Comparison of ENCODE assay signal across 13 cellular contexts in the genomic region with DNA sequence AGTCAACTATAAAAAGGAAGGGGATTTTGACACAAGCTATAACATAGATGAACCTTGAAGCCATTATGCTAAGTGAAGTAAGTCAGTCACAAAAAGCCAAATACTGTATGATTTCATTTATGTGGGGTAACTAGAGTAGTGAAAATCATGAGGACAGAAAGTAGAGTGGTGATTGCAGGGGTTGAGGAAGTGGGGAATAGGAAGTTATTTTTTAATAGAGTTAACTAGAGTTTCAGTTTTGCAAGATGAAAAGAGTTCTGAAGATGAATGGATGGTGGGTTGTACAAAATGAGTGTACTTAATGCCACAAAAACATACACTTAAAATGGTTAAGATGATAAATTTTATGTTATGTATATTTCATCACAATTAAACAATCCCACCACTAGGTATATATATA.
A peak's percentile ranks its signal among the peaks of the same experiment; 100 is the strongest.
DNase-seq lines count a peak whose midpoint lies in the region; ATAC-seq, FAIRE-seq and TF ChIP-seq lines count a peak whose summit lies in the region.
"Had no signal": no experiment of that assay in that cellular context is flagged by ENCODE, and none has a peak within 500 bp of the region (broad histone marks: within the 10 kb centered on the region; RNA-seq: fewer than 3 reads in every experiment).

No MANE protein-coding gene starts in this region.

- H3K4me1 Mint-ChIP-seq in activated T-cell treated with anti-CD3 and anti-CD28 coated beads, Interleukin-2, amount 50 U/mL, for 72 hours (ENCODE audit: low read depth): no peaks in the 10 kb centered on the region

- DNase-seq in GM12891 (ENCODE audit: insufficient read length, low spot score) (no peak), cortex of kidney (lab: John Stamatoyannopoulos, UW) (no peak), NCI-H1694 treated with DMSO at 0.1 percent for 48 hours (lab: John Stamatoyannopoulos, UW) (no peak)
- no peak for DNase-seq in effector CD8-positive, alpha-beta T cell (lab: John Stamatoyannopoulos, UW)
- DNase-seq in activated T-cell treated with anti-CD3 and anti-CD28 coated beads, Interleukin-2, amount 50 U/mL, for 72 hours: no peak
- DNase-seq: activated naive CD8-positive, alpha-beta T cell treated with anti-CD3 and anti-CD28 coated beads for 36 hours; left ventricle myocardium inferior; NCI-H1436; spleen; stimulated activated CD8-positive, alpha-beta memory T cell treated with anti-CD3 and anti-CD28 coated beads, Interleukin-4, amount 100 ng/mL, for 48 hours had no signal

- ATAC-seq in GM19438 (IDR thresholded peaks at IDR 0.05; ENCODE audit: low read depth, unreplicated experiment) (peak; percentile 98), HG02840 (IDR thresholded peaks at IDR 0.05; ENCODE audit: low FRiP score, unreplicated experiment) (peak; percentile 85), HG03520 (IDR thresholded peaks at IDR 0.05; ENCODE audit: unreplicated experiment) (peak; percentile 76)
- no peak for ATAC-seq in activated T-cell treated with anti-CD3 and anti-CD28 coated beads, Interleukin-2, amount 50 U/mL, for 72 hours (replicated peaks in 1 of 2)

- no peak overlapping the region for H3K27ac Mint-ChIP-seq in activated T-cell treated with anti-CD3 and anti-CD28 coated beads, Interleukin-2, amount 50 U/mL, for 72 hours
- H3K27ac Mint-ChIP-seq: activated naive CD8-positive, alpha-beta T cell treated with anti-CD3 and anti-CD28 coated beads for 36 hours had no signal

- H3K27me3 Mint-ChIP-seq in activated T-cell treated with anti-CD3 and anti-CD28 coated beads, Interleukin-2, amount 50 U/mL, for 72 hours (ENCODE audit: low read depth): peaks cover 9% of the 10 kb centered on the region

- H3K4me3 Mint-ChIP-seq in activated T-cell treated with anti-CD3 and anti-CD28 coated beads, Interleukin-2, amount 50 U/mL, for 72 hours: no peak overlapping the region
- H3K4me3 Mint-ChIP-seq: activated naive CD8-positive, alpha-beta T cell treated with anti-CD3 and anti-CD28 coated beads for 36 hours had no signal

- no peak for TF ChIP-seq POLR2A in GM12891 (IDR thresholded peaks at IDR 0.05; ENCODE audit: low read depth, low read length)

- no peak for FAIRE-seq in GM12891 (lab: Jason Lieb, UNC)

- H3K9me3 Mint-ChIP-seq in activated T-cell treated with anti-CD3 and anti-CD28 coated beads, Interleukin-2, amount 50 U/mL, for 72 hours: no peaks in the 10 kb centered on the region
- H3K9me3 Mint-ChIP-seq: activated naive CD8-positive, alpha-beta T cell treated with anti-CD3 and anti-CD28 coated beads for 36 hours had no signal

- no peaks in the 10 kb centered on the region for H3K36me3 Mint-ChIP-seq in activated T-cell treated with anti-CD3 and anti-CD28 coated beads, Interleukin-2, amount 50 U/mL, for 72 hours (ENCODE audit: insufficient read depth in 2 of 2)
- H3K36me3 Mint-ChIP-seq: activated naive CD8-positive, alpha-beta T cell treated with anti-CD3 and anti-CD28 coated beads for 36 hours had no signal

TF ChIP-seq in GM12891, 5 proteins besides CTCF, POLR2A, EP300 and RAD21:
- TF ChIP-seq PAX5 (IDR thresholded peaks at IDR 0.05; ENCODE audit: insufficient read depth, low read length, severe bottlenecking) (no peak), TAF1 (IDR thresholded peaks at IDR 0.05; ENCODE audit: low read depth, low read length) (no peak), POU2F2 (IDR thresholded peaks at IDR 0.05; ENCODE audit: low read depth, low read length) (no peak), SPI1 (IDR thresholded peaks at IDR 0.05; ENCODE audit: low read depth, low read length) (peak; percentile 78)
TF ChIP-seq in GM12891: peak in this region for 1.

Comparison
In these comparisons a context has a peak if more than half of its experiments do, and no peak if none do; other contexts are left out.
1. ATAC-seq: peak in GM19438 (single experiment), HG02840 (single experiment) and HG03520 (single experiment); none in activated T-cell treated with anti-CD3 and anti-CD28 coated beads, Interleukin-2, amount 50 U/mL, for 72 hours (0 of 2).